In the genomic region with DNA sequence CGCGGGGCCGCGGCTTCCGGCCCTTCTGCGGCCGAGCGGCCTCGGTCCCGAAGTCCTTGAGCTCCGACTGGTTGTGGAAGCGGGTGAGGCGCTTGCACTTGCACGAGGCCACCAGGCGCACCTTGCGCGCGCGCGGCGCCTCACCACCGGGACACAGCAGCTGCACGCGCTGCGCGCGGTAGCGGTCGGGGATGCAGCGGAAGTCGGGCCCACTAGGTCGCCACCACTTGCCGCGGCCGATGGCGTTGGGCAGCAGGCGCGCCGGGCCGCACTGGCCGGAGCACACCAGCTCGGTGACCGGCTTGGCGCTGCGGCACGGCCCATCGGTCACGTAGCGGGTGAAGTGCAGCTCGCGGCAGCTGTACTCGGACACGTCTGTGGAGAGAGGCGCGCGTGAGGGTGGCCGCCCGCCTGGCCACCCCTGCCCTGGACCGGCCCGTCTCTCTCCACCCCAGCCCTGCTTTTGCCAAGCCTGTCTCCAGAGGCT, we compare ENCODE assay signal across 11 cellular contexts. TPM values are rescaled to one million over a fixed set of nuclear protein-coding genes. Genes with fewer than 3 reads are reported as not detected.
DNase-seq lines count a peak whose midpoint lies in the region; ATAC-seq, FAIRE-seq and TF ChIP-seq lines count a peak whose summit lies in the region.
"Had no signal": no experiment of that assay in that cellular context is flagged by ENCODE, and none has a peak within 500 bp of the region (broad histone marks: within the 10 kb centered on the region; RNA-seq: fewer than 3 reads in every experiment).

No MANE protein-coding gene starts in this region.

- no peak overlapping the region for H3K27ac ChIP-seq in body of pancreas
- H3K27ac ChIP-seq in keratinocyte (ENCODE audit: control insufficient read depth, insufficient read depth, low read length) = no peak overlapping the region
- H3K27ac ChIP-seq in suprapubic skin = no peak overlapping the region
- H3K27ac ChIP-seq: KMS-11 had no signal

- peak; percentile 60 for DNase-seq in activated CD8-positive, alpha-beta memory T cell treated with anti-CD3 and anti-CD28 coated beads, Interleukin-2, amount 50 U/mL, for 48 hours
- DNase-seq in activated CD8-positive, alpha-beta memory T cell treated with anti-CD3 and anti-CD28 coated beads for 24 hours = no peak
- DNase-seq in body of pancreas (peak in 1 of 4 donors; percentile 33), keratinocyte (ENCODE audit: low read depth, low spot score) (no peak), suprapubic skin (ENCODE audit: low spot score in 2 of 2) (no peak), SKM-1 treated with dmso at 0.1 percent for 144 hours (lab: John Stamatoyannopoulos, UW; ENCODE audit: unreplicated experiment) (no peak)
- no peak for DNase-seq in stimulated activated naive CD4-positive, alpha-beta T cell treated with Interleukin-2 at 50 U/mL for 16 hours (lab: John Stamatoyannopoulos, UW)
- DNase-seq: DMS153 had no signal

- no peaks in the 10 kb centered on the region for H3K9me1 ChIP-seq in keratinocyte (ENCODE audit: control insufficient read depth, extremely low read depth, insufficient read depth, low read length)

- peaks cover 14% of the 10 kb centered on the region for H3K4me1 ChIP-seq in body of pancreas
- peaks cover 33% of the 10 kb centered on the region for H3K4me1 ChIP-seq in keratinocyte (ENCODE audit: control insufficient read depth, extremely low read depth, insufficient read depth, low read length)
- H3K4me1 ChIP-seq in suprapubic skin = peaks cover 10% of the 10 kb centered on the region

- no peaks in the 10 kb centered on the region for H3K79me2 ChIP-seq in keratinocyte (ENCODE audit: control insufficient read depth, insufficient read depth, low read length)

- no peak for FAIRE-seq in keratinocyte (lab: Jason Lieb, UNC)
- FAIRE-seq: colon had no signal

- H3K4me3 ChIP-seq in body of pancreas = no peak overlapping the region
- H3K4me3 ChIP-seq in keratinocyte (ENCODE audit: control insufficient read depth in 2 of 3, extremely low read depth in 1 of 3, insufficient read depth in 2 of 3, low read depth in 1 of 3, low read length in 3 of 3) = peak overlapping the region in 1 of 3 experiments; percentile 11
- H3K4me3 ChIP-seq in suprapubic skin = peak overlapping the region; percentile 26

- dilution Hi-C loops in keratinocyte (cut with MboI; ENCODE audit: extremely low pct_ligation_motif_present, low sequenced_read_pairs) = no loop called here

- TF ChIP-seq EP300 in suprapubic skin (IDR thresholded peaks at IDR 0.05) = no peak

- no peak overlapping the region for H3K9ac ChIP-seq in keratinocyte (ENCODE audit: control insufficient read depth, extremely low read depth, insufficient read depth, low read length)
- H3K9ac ChIP-seq: KMS-11 had no signal

- peak in 3 of 7 experiments; percentile 6 to 13 (median 12) for TF ChIP-seq CTCF in body of pancreas (IDR thresholded peaks at IDR 0.05)
- peak in 1 of 3 experiments; percentile 22 for TF ChIP-seq CTCF in keratinocyte (optimal IDR thresholded peaks at IDR 0.05 in 1 of 3, IDR thresholded peaks at IDR 0.05 in 1 of 3, conservative IDR thresholded peaks at IDR 0.05 in 1 of 3; ENCODE audit: extremely low read depth in 1 of 3, insufficient read depth in 2 of 3, low read length in 3 of 3)
- no peak for TF ChIP-seq CTCF in suprapubic skin (IDR thresholded peaks at IDR 0.05)

- peak overlapping the region; percentile 42 for H3K4me2 ChIP-seq in keratinocyte (ENCODE audit: control insufficient read depth, extremely low read depth, insufficient read depth, low read depth, low read length)
- H3K4me2 ChIP-seq: KMS-11 had no signal

- WGBS in body of pancreas, 2 donors = 14 to 40% methylated on average over 2 to 56 of the region's 60 CpGs
- WGBS in suprapubic skin = 32% methylated on average over 5 of the region's 60 CpGs

- peaks cover 0 to 9% of the 10 kb centered on the region in 2 donors for H3K27me3 ChIP-seq in body of pancreas
- peaks cover 11% of the 10 kb centered on the region for H3K27me3 ChIP-seq in keratinocyte (ENCODE audit: control insufficient read depth, extremely low read depth, insufficient read depth, low read length)
- H3K27me3 ChIP-seq in suprapubic skin = peaks cover 44% of the 10 kb centered on the region

- H3K36me3 ChIP-seq in body of pancreas (replicated peaks in 1 of 2; ENCODE audit: insufficient read depth in 1 of 2, low read depth in 2 of 2) (no peaks in the 10 kb centered on the region), keratinocyte (ENCODE audit: control insufficient read depth in 2 of 2, extremely low read depth in 1 of 2, insufficient read depth in 2 of 2, low read length in 2 of 2) (no peaks in the 10 kb centered on the region), suprapubic skin (no peaks in the 10 kb centered on the region)

- H2AFZ ChIP-seq in keratinocyte (ENCODE audit: control insufficient read depth, low read length) = peak overlapping the region; percentile 30

- TF ChIP-seq POLR2A in body of pancreas (IDR thresholded peaks at IDR 0.05) (no peak), suprapubic skin (IDR thresholded peaks at IDR 0.05) (no peak)

- no peaks in the 10 kb centered on the region for H3K9me3 ChIP-seq in body of pancreas
- no peaks in the 10 kb centered on the region for H3K9me3 ChIP-seq in keratinocyte (ENCODE audit: control insufficient read depth, low read depth, low read length)
- H3K9me3 ChIP-seq in suprapubic skin = no peaks in the 10 kb centered on the region

- H4K20me1 ChIP-seq in keratinocyte (ENCODE audit: control insufficient read depth, extremely low read depth, insufficient read depth, low read length) = no peaks in the 10 kb centered on the region

- intact Hi-C loops in body of pancreas (cut with DNase I) = loop anchor here (10.0 kb wide), 1 partner anchor 171 kb away; no protein-coding TSS in a partner anchor

- peak; percentile 43 for ATAC-seq in body of pancreas
- ATAC-seq in GM21360 (IDR thresholded peaks at IDR 0.05; ENCODE audit: unreplicated experiment) = no peak

RNA-seq across cellular contexts. Expression of a gene that starts 3.2 kb away (rescaled TPM):
- total RNA-seq in body of pancreas = not detected
- 0.02 to 0.04 TPM in 2 of 3 replicates, not detected in the other for polyA plus RNA-seq in keratinocyte
- polyA plus RNA-seq in keratinocyte (2011; ENCODE audit: low read depth) = not detected
- polyA plus RNA-seq in keratinocyte (2011; cell fraction: cytosol; rRNA removed) = not detected in 2 replicates
- 0.07 TPM in 1 of 2 replicates, not detected in the other for polyA plus RNA-seq in keratinocyte (2011; cell fraction: nucleus; rRNA removed)
- polyA plus RNA-seq in keratinocyte (2012; ENCODE audit: low replicate concordance) = 0.21 TPM in 1 of 2 replicates, not detected in the other
- not detected in 3 replicates for polyA minus RNA-seq in keratinocyte
- not detected for polyA minus RNA-seq in keratinocyte (2011; cell fraction: cytosol; rRNA and poly(A)+ RNA removed)
- not detected in 2 replicates for polyA minus RNA-seq in keratinocyte (2011; cell fraction: nucleus; rRNA and poly(A)+ RNA removed)
- not detected for total RNA-seq in suprapubic skin

RNA-seq across cellular contexts. Expression of a gene that starts 23.3 kb away (rescaled TPM):
- total RNA-seq in body of pancreas (10 to 100 TPM; 32.2 to 54.1 TPM), suprapubic skin (10 to 100 TPM; 34.8 to 48.5 (median 42.7) TPM)
- polyA plus RNA-seq in keratinocyte = 39.2 to 45.2 TPM (median 44.1 TPM) in 3 replicates
- 16.7 TPM for polyA plus RNA-seq in keratinocyte (2011; ENCODE audit: low read depth)
- polyA plus RNA-seq in keratinocyte (2011; cell fraction: cytosol; rRNA removed) = 49.5 and 49.7 TPM in 2 replicates
- 48.8 and 55.5 TPM in 2 replicates for polyA plus RNA-seq in keratinocyte (2011; cell fraction: nucleus; rRNA removed)
- polyA plus RNA-seq in keratinocyte (2012; ENCODE audit: low replicate concordance) = 38.6 and 40.4 TPM in 2 replicates
- polyA minus RNA-seq in keratinocyte = 40.3 to 52.4 TPM (median 49.0 TPM) in 3 replicates
- 70.0 TPM for polyA minus RNA-seq in keratinocyte (2011; cell fraction: cytosol; rRNA and poly(A)+ RNA removed)
- polyA minus RNA-seq in keratinocyte (2011; cell fraction: nucleus; rRNA and poly(A)+ RNA removed) = 25.7 and 27.4 TPM in 2 replicates

RNA-seq across cellular contexts. Expression of a gene that starts 24.8 kb away (rescaled TPM):
- total RNA-seq in body of pancreas (not detected), suprapubic skin (under 1 TPM in 3 of 4 donors, not detected in 1; 0.10 to 0.48 (median 0.13) TPM)
- 0.01 TPM in 1 of 3 replicates, not detected in the others for polyA plus RNA-seq in keratinocyte
- polyA plus RNA-seq in keratinocyte (2011; ENCODE audit: low read depth) = not detected
- not detected in 2 replicates for polyA plus RNA-seq in keratinocyte (2011; cell fraction: cytosol; rRNA removed)
- 0.04 TPM in 1 of 2 replicates, not detected in the other for polyA plus RNA-seq in keratinocyte (2011; cell fraction: nucleus; rRNA removed)
- 0.02 TPM in 1 of 2 replicates, not detected in the other for polyA plus RNA-seq in keratinocyte (2012; ENCODE audit: low replicate concordance)
- polyA minus RNA-seq in keratinocyte = not detected in 3 replicates
- not detected for polyA minus RNA-seq in keratinocyte (2011; cell fraction: cytosol; rRNA and poly(A)+ RNA removed)
- polyA minus RNA-seq in keratinocyte (2011; cell fraction: nucleus; rRNA and poly(A)+ RNA removed) = not detected in 2 replicates
